12 cellular contexts compared by ENCODE assay signal in genomic region chr10:68870545-68871104, GRCh38. TPM values are rescaled to one million over a fixed set of nuclear protein-coding genes. Genes with fewer than 3 reads are reported as not detected.
A peak's percentile ranks its signal among the peaks of the same experiment; 100 is the strongest.
DNase-seq lines count a peak whose midpoint lies in the region; ATAC-seq, FAIRE-seq and TF ChIP-seq lines count a peak whose summit lies in the region.
"Had no signal": no experiment of that assay in that cellular context is flagged by ENCODE, and none has a peak within 500 bp of the region (broad histone marks: within the 10 kb centered on the region; RNA-seq: fewer than 3 reads in every experiment).

No MANE protein-coding gene starts in this region.

- FAIRE-seq in A549 (lab: Jason Lieb, UNC) = no peak

- H3K27ac ChIP-seq in A549 = no peak overlapping the region
- 0 out of 2 replicates have a peak overlapping the region, but pooled peaks have one; percentile 70 for H3K27ac ChIP-seq in GM23338 (ENCODE audit: low read depth)
- H3K27ac ChIP-seq: epithelial cell of prostate had no signal

- TF ChIP-seq POLR2A in A549 (IDR thresholded peaks at IDR 0.05; ENCODE audit: low read length) = no peak
- no peak for TF ChIP-seq POLR2A in lower leg skin (IDR thresholded peaks at IDR 0.05)

- intact Hi-C loops in lower leg skin (cut with DNase I; ENCODE audit: low total_unique reads) = no loop called here

- H3K4me1 Mint-ChIP-seq in GM23338 (peaks cover 20% of the 10 kb centered on the region), brain (peaks cover 42% of the 10 kb centered on the region), nephron (peaks cover 38% of the 10 kb centered on the region)

- WGBS in A549 (ENCODE audit: missing lambda C conversion rate) = 63% methylated on average over 3 of the region's 3 CpGs
- 49 to 56% methylated on average over 3 of the region's 3 CpGs for WGBS in lower leg skin, 2 donors

- H3K4me2 ChIP-seq in A549 = peak overlapping the region; percentile 21; the same call in 1 of the 3 replicates
- peak overlapping the region; percentile 37; the same call in 1 of the 2 replicates for H3K4me2 ChIP-seq in GM23338

- H3K4me3 Mint-ChIP-seq in GM23338 = no peak overlapping the region
- peak overlapping the region in 1 of 5 experiments; percentile 21 for H3K4me3 Mint-ChIP-seq in brain
- peak overlapping the region in 1 of 3 experiments; percentile 24 for H3K4me3 Mint-ChIP-seq in nephron

- no peak overlapping the region for H3K4me3 ChIP-seq in A549
- no peak overlapping the region for H3K4me3 ChIP-seq in GM23338
- H3K4me3 ChIP-seq in lower leg skin (ENCODE audit: low read depth, poor library complexity, severe bottlenecking) = no peak overlapping the region
- H3K4me3 ChIP-seq: adrenal gland had no signal

- H3K27me3 ChIP-seq in GM23338 (ENCODE audit: insufficient read depth) = no peaks in the 10 kb centered on the region
- H3K27me3 ChIP-seq: adrenal gland had no signal

- no peaks in the 10 kb centered on the region for H4K20me1 ChIP-seq in GM23338 (replicated peaks; ENCODE audit: insufficient read depth)

- no peak for TF ChIP-seq EP300 in A549 (IDR thresholded peaks at IDR 0.05)

- CTCF ChIA-PET in A549 (lab: Yijun Ruan, JAX) = interaction anchor here (1.0 to 1.8 kb wide), 3 partner anchors 11 to 29 kb away, joined by 3 to 6 read pairs (median 4); no protein-coding TSS in a partner anchor

- H3K9me3 Mint-ChIP-seq in GM23338 (peaks cover 23% of the 10 kb centered on the region), brain (peaks cover 3 to 19% (median 8%) of the 10 kb centered on the region in 5 experiments), nephron (peaks cover 14% of the 10 kb centered on the region)

- peaks cover 7% of the 10 kb centered on the region; the same call in 2 of the 3 replicates for H3K9me3 ChIP-seq in A549
- H3K9me3 ChIP-seq: adrenal gland had no signal

- peaks cover 13% of the 10 kb centered on the region; the same call in 2 of the 3 replicates for H3K4me1 ChIP-seq in A549
- peaks cover 18% of the 10 kb centered on the region for H3K4me1 ChIP-seq in GM23338 (ENCODE audit: insufficient read depth)

- H2AFZ ChIP-seq in GM23338 = no peak overlapping the region

- H3K27me3 Mint-ChIP-seq in GM23338 (ENCODE audit: insufficient read depth, low read depth, poor library complexity) (peaks cover 2% of the 10 kb centered on the region), brain (peaks cover 3% of the 10 kb centered on the region), nephron (ENCODE audit: low read depth) (no peaks in the 10 kb centered on the region)

- H3F3A ChIP-seq in GM23338 (replicated peaks; ENCODE audit: low read depth) = no peaks in the 10 kb centered on the region

- DNase-seq in A549 (ENCODE audit: low read depth in 1 of 2, low spot score in 1 of 2) (no peak), GM23338 (ENCODE audit: low spot score) (no peak), lower leg skin (ENCODE audit: low spot score in 2 of 2) (no peak), NCI-H187 (lab: John Stamatoyannopoulos, UW) (no peak)
- DNase-seq: PC-3, posterior cingulate gyrus had no signal

- no peaks in the 10 kb centered on the region for H3K36me3 ChIP-seq in GM23338 (ENCODE audit: insufficient read depth)
- H3K36me3 ChIP-seq: adrenal gland had no signal

- H3K27ac Mint-ChIP-seq in GM23338 (peak overlapping the region; percentile 84; the same call in 1 of the 2 replicates), brain (peak overlapping the region in 3 of 5 experiments; percentile 73 to 93 (median 90)), nephron (peak overlapping the region; percentile 86 to 95 (median 93))

- H3K36me3 Mint-ChIP-seq in GM23338 (ENCODE audit: low read depth) = peaks cover 17% of the 10 kb centered on the region
- no peaks in the 10 kb centered on the region for H3K36me3 Mint-ChIP-seq in brain
- peaks cover 5% of the 10 kb centered on the region for H3K36me3 Mint-ChIP-seq in nephron (ENCODE audit: low read depth)

- TF ChIP-seq CTCF in A549 (IDR thresholded peaks at IDR 0.05) (no peak), GM23338 (conservative IDR thresholded peaks at IDR 0.05; ENCODE audit: low read depth in 2 of 2) (no peak), brain (conservative IDR thresholded peaks at IDR 0.05) (no peak), nephron (IDR thresholded peaks at IDR 0.05; ENCODE audit: unreplicated experiment in 3 of 3) (no peak), lower leg skin (IDR thresholded peaks at IDR 0.05) (no peak)

- no peaks in the 10 kb centered on the region for H3K9me2 ChIP-seq in GM23338 (ENCODE audit: insufficient read depth)

- no peak for TF ChIP-seq RAD21 in A549 (conservative IDR thresholded peaks at IDR 0.05 in 1 of 2, IDR thresholded peaks at IDR 0.05 in 1 of 2)

- POLR2A ChIA-PET in A549 (lab: Yijun Ruan, JAX) = no interaction called here

- ATAC-seq in A549 (no peak), GM23338 (no peak), HG03159 (IDR thresholded peaks at IDR 0.05; ENCODE audit: unreplicated experiment) (no peak), HG02885 (IDR thresholded peaks at IDR 0.05; ENCODE audit: poor library complexity, unreplicated experiment) (no peak)
- ATAC-seq: PC-3 had no signal

- no peaks in the 10 kb centered on the region for H3K79me2 ChIP-seq in GM23338 (replicated peaks; ENCODE audit: insufficient read depth)

TF ChIP-seq in A549, 52 proteins besides CTCF, POLR2A, EP300 and RAD21:
- TF ChIP-seq CEBPB (IDR thresholded peaks at IDR 0.05) = no peak
- TF ChIP-seq POLR2AphosphoS2 (conservative IDR thresholded peaks at IDR 0.05; ENCODE audit: low read length) = no peak
- no peak for TF ChIP-seq HOXB5 (CRISPR knock-in tag; IDR thresholded peaks at IDR 0.05)

TF ChIP-seq in GM23338, 12 proteins besides CTCF, POLR2A, EP300 and RAD21:
- no peak for TF ChIP-seq NANOG (IDR thresholded peaks at IDR 0.05; ENCODE audit: borderline replicate concordance)
- TF ChIP-seq, protein P1, sequence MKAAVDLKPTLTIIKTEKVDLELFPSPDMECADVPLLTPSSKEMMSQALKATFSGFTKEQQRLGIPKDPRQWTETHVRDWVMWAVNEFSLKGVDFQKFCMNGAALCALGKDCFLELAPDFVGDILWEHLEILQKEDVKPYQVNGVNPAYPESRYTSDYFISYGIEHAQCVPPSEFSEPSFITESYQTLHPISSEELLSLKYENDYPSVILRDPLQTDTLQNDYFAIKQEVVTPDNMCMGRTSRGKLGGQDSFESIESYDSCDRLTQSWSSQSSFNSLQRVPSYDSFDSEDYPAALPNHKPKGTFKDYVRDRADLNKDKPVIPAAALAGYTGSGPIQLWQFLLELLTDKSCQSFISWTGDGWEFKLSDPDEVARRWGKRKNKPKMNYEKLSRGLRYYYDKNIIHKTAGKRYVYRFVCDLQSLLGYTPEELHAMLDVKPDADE (IDR thresholded peaks at IDR 0.05) = no peak
- TF ChIP-seq EZH2phosphoT487 (IDR thresholded peaks at IDR 0.05; ENCODE audit: unreplicated experiment) = no peak
- no peak for TF ChIP-seq ZNF331 (CRISPR knock-in tag; IDR thresholded peaks at IDR 0.05; ENCODE audit: low read depth)
- no peak for TF ChIP-seq CREB1 (CRISPR knock-in tag; IDR thresholded peaks at IDR 0.05; ENCODE audit: low read depth)
- no peak for TF ChIP-seq POLR2AphosphoS5 (IDR thresholded peaks at IDR 0.05; ENCODE audit: low read depth)
- TF ChIP-seq JUNB (IDR thresholded peaks at IDR 0.05; ENCODE audit: unreplicated experiment) = no peak
- TF ChIP-seq ZNF114 (CRISPR knock-in tag; IDR thresholded peaks at IDR 0.05) = no peak

RNA-seq across cellular contexts. Expression of gene DDX50, which starts 30.5 kb away (rescaled TPM):
- polyA plus RNA-seq in A549 (2011; rRNA removed) = 50.7 and 64.6 TPM in 2 replicates
- 18.0 and 22.4 TPM in 2 replicates for polyA plus RNA-seq in A549 (2012; cell fraction: cytosol; rRNA removed)
- polyA plus RNA-seq in A549 (2012; cell fraction: nucleus; rRNA removed) = 8.9 and 11.6 TPM in 2 replicates
- 35.1 to 36.1 TPM (median 35.6 TPM) in 3 replicates for polyA plus RNA-seq in A549 (2017; fragmentation: RNase III; extraction: RNeasy Plus Mini Kit Qiagen cat#74134 plus additional on column Dnase treatment)
- 19.5 and 21.8 TPM in 2 replicates for polyA minus RNA-seq in A549 (2011; rRNA and poly(A)+ RNA removed)
- 37.2 and 38.9 TPM in 2 replicates for total RNA-seq in GM23338 (2014; rRNA removed; shearing (Covaris generic))
- 33.0 and 37.2 TPM in 2 replicates for polyA plus RNA-seq in GM23338 (2016; fragmentation: Nextera tagmentation; extraction: Ambion mirVana)
- polyA plus RNA-seq in brain (ENCODE audit: insufficient read depth, low read depth, low replicate concordance) = 18.5 TPM
- 10 to 100 TPM; 26.8 to 42.7 (median 31.5) TPM for total RNA-seq in lower leg skin

RNA-seq across cellular contexts. Expression of gene STOX1, which starts 43.3 kb away (rescaled TPM):
- 1.6 and 1.8 TPM in 2 replicates for polyA plus RNA-seq in A549 (2011; rRNA removed)
- polyA plus RNA-seq in A549 (2012; cell fraction: cytosol; rRNA removed) = 0.41 and 0.48 TPM in 2 replicates
- 0.24 and 0.29 TPM in 2 replicates for polyA plus RNA-seq in A549 (2012; cell fraction: nucleus; rRNA removed)
- polyA plus RNA-seq in A549 (2017; fragmentation: RNase III; extraction: RNeasy Plus Mini Kit Qiagen cat#74134 plus additional on column Dnase treatment) = 0.64 to 0.94 TPM (median 0.69 TPM) in 3 replicates
- polyA minus RNA-seq in A549 (2011; rRNA and poly(A)+ RNA removed) = 0.68 and 0.74 TPM in 2 replicates
- total RNA-seq in GM23338 (2014; rRNA removed; shearing (Covaris generic)) = 2.2 and 2.7 TPM in 2 replicates
- polyA plus RNA-seq in GM23338 (2016; fragmentation: Nextera tagmentation; extraction: Ambion mirVana) = 1.6 and 1.7 TPM in 2 replicates
- 14.4 TPM for polyA plus RNA-seq in brain (ENCODE audit: insufficient read depth, low read depth, low replicate concordance)
- 1 to 10 TPM; 1.5 to 2.6 (median 1.9) TPM for total RNA-seq in lower leg skin
